In the genomic region with DNA sequence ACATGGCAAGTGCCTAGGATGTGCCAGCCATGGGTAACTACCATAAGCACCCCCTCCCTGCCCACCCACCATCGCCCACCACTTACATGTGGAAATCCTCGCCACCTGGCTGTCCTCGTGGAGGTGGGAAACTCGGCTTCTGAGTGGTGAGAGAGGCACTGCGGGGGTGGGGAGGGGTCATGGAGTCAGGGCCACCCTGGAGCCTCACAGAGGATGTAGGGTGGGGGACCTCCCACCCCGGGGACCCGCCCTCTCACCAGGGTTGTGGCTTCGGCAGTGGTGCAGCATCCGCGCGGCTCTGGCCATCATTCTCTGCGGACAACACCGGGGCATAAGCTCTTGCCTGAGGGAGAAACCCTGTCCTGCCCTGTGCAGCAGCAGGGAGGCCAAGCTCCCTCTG, we compare ENCODE assay signal across 19 cellular contexts. TPM values are rescaled to one million over a fixed set of nuclear protein-coding genes. Genes with fewer than 3 reads are reported as not detected.
DNase-seq lines count a peak whose midpoint lies in the region; ATAC-seq and TF ChIP-seq lines count a peak whose summit lies in the region.
"Had no signal": no experiment of that assay in that cellular context is flagged by ENCODE, and none has a peak within 500 bp of the region (broad histone marks: within the 10 kb centered on the region; RNA-seq: fewer than 3 reads in every experiment).

No MANE protein-coding gene starts in this region.

- TF ChIP-seq EP300 in gastroesophageal sphincter (IDR thresholded peaks at IDR 0.05) (no peak), upper lobe of left lung (IDR thresholded peaks at IDR 0.05) (no peak)

- no peak for DNase-seq in psoas muscle
- no peak for DNase-seq in upper lobe of left lung
- no peak for DNase-seq in HT-29 (ENCODE audit: low spot score)
- no peak for DNase-seq in activated T-cell treated with anti-CD3 and anti-CD28 coated beads, Interleukin-2, amount 50 U/mL, for 4 hours
- DNase-seq: activated CD4-positive, alpha-beta memory T cell treated with anti-CD3 and anti-CD28 coated beads for 36 hours; activated naive CD8-positive, alpha-beta T cell treated with anti-CD3 and anti-CD28 coated beads for 36 hours; BE2C; central memory CD4-positive, alpha-beta T cell; GF-D8; MM.1S; NCI-H1694 treated with DMSO at 0.1 percent for 48 hours; NCI-H345; T-helper 1 cell; WERI-Rb-1 had no signal

- TF ChIP-seq POLR2A in gastroesophageal sphincter (IDR thresholded peaks at IDR 0.05) (no peak), upper lobe of left lung (IDR thresholded peaks at IDR 0.05) (no peak)

- H3K27me3 ChIP-seq in gastroesophageal sphincter (no peaks in the 10 kb centered on the region), psoas muscle (ENCODE audit: insufficient read depth in 3 of 3, low read length in 2 of 3) (no peaks in the 10 kb centered on the region), upper lobe of left lung (no peaks in the 10 kb centered on the region)
- H3K27me3 ChIP-seq: BE2C had no signal

- 100% methylated on average over 1 of the region's 13 CpGs; no CpG with 5 or more reads in 1 of the 2 donors for whole genome bisulfite sequencing in gastroesophageal sphincter (ENCODE audit: low coverage in 1 of 2), 2 donors
- WGBS in psoas muscle, 3 donors = 71 to 74% (median 73%) methylated on average over 13 of the region's 13 CpGs
- WGBS in upper lobe of left lung, 2 donors = 86% methylated on average over 5 of the region's 13 CpGs; no CpG with 5 or more reads in 1 of the 2 donors

- H3K27me3 Mint-ChIP-seq in activated T-cell treated with anti-CD3 and anti-CD28 coated beads, Interleukin-2, amount 50 U/mL, for 4 hours (ENCODE audit: low read depth) = no peaks in the 10 kb centered on the region
- H3K27me3 Mint-ChIP-seq: activated CD4-positive, alpha-beta memory T cell treated with anti-CD3 and anti-CD28 coated beads for 36 hours; activated naive CD8-positive, alpha-beta T cell treated with anti-CD3 and anti-CD28 coated beads for 36 hours; stimulated activated naive CD8-positive, alpha-beta T cell treated with anti-CD3 and anti-CD28 coated beads, Interleukin-15, Interleukin-2, amounts not matched to agents 100 ng/mL and 50 ng/mL, for 24 hours had no signal

- no peak for ATAC-seq in gastroesophageal sphincter
- ATAC-seq in psoas muscle = no peak
- no peak for ATAC-seq in upper lobe of left lung (ENCODE audit: low FRiP score in 2 of 2)
- ATAC-seq in HG03135 (IDR thresholded peaks at IDR 0.05; ENCODE audit: unreplicated experiment) = no peak
- ATAC-seq in activated T-cell treated with anti-CD3 and anti-CD28 coated beads, Interleukin-2, amount 50 U/mL, for 4 hours = no peak

- H3K36me3 ChIP-seq in gastroesophageal sphincter = no peaks in the 10 kb centered on the region
- H3K36me3 ChIP-seq in psoas muscle (ENCODE audit: insufficient read depth in 1 of 2, low read depth in 1 of 2) = no peaks in the 10 kb centered on the region
- peaks cover 0 to 4% (median 2%) of the 10 kb centered on the region in 4 donors for H3K36me3 ChIP-seq in upper lobe of left lung
- H3K36me3 ChIP-seq: BE2C, WERI-Rb-1 had no signal

- H3K9me3 ChIP-seq in gastroesophageal sphincter = no peaks in the 10 kb centered on the region
- H3K9me3 ChIP-seq in psoas muscle = no peaks in the 10 kb centered on the region
- H3K9me3 ChIP-seq in upper lobe of left lung = no peaks in the 10 kb centered on the region
- H3K9me3 ChIP-seq: BE2C had no signal

- intact Hi-C loops in psoas muscle (cut with DNase I) = no loop called here

- H3K27ac ChIP-seq in angular gyrus (ENCODE audit: low read depth, low read length) (peak overlapping the region; percentile 94), gastroesophageal sphincter (peak overlapping the region; percentile 22 to 87 (median 82)), psoas muscle (peak overlapping the region; percentile 58), upper lobe of left lung (peak overlapping the region; percentile 53 to 76 (median 68))
- H3K27ac ChIP-seq: WERI-Rb-1 had no signal

- H3K36me3 Mint-ChIP-seq in activated T-cell treated with anti-CD3 and anti-CD28 coated beads, Interleukin-2, amount 50 U/mL, for 4 hours (ENCODE audit: insufficient read depth) = no peaks in the 10 kb centered on the region
- H3K36me3 Mint-ChIP-seq: activated CD4-positive, alpha-beta memory T cell treated with anti-CD3 and anti-CD28 coated beads for 36 hours; activated naive CD8-positive, alpha-beta T cell treated with anti-CD3 and anti-CD28 coated beads for 36 hours had no signal

- no peak overlapping the region for H3K4me3 Mint-ChIP-seq in activated T-cell treated with anti-CD3 and anti-CD28 coated beads, Interleukin-2, amount 50 U/mL, for 4 hours
- H3K4me3 Mint-ChIP-seq: activated CD4-positive, alpha-beta memory T cell treated with anti-CD3 and anti-CD28 coated beads for 36 hours; activated naive CD8-positive, alpha-beta T cell treated with anti-CD3 and anti-CD28 coated beads for 36 hours; stimulated activated naive CD8-positive, alpha-beta T cell treated with anti-CD3 and anti-CD28 coated beads, Interleukin-15, Interleukin-2, amounts not matched to agents 100 ng/mL and 50 ng/mL, for 24 hours had no signal

- peaks cover 24% of the 10 kb centered on the region for H3K4me1 Mint-ChIP-seq in activated T-cell treated with anti-CD3 and anti-CD28 coated beads, Interleukin-2, amount 50 U/mL, for 4 hours (ENCODE audit: low read depth)

- no peak for TF ChIP-seq CTCF in gastroesophageal sphincter (IDR thresholded peaks at IDR 0.05)
- no peak for TF ChIP-seq CTCF in psoas muscle (IDR thresholded peaks at IDR 0.05)
- no peak for TF ChIP-seq CTCF in upper lobe of left lung (IDR thresholded peaks at IDR 0.05)

- H3K4me1 ChIP-seq in gastroesophageal sphincter (peaks cover 13 to 82% (median 52%) of the 10 kb centered on the region in 3 donors), psoas muscle (peaks cover 39% of the 10 kb centered on the region), upper lobe of left lung (peaks cover 51 to 59% (median 55%) of the 10 kb centered on the region in 4 donors)

- H3K4me3 ChIP-seq in gastroesophageal sphincter = no peak overlapping the region
- no peak overlapping the region for H3K4me3 ChIP-seq in psoas muscle
- no peak overlapping the region for H3K4me3 ChIP-seq in upper lobe of left lung

- no peaks in the 10 kb centered on the region for H3K9me3 Mint-ChIP-seq in activated T-cell treated with anti-CD3 and anti-CD28 coated beads, Interleukin-2, amount 50 U/mL, for 4 hours
- H3K9me3 Mint-ChIP-seq: activated CD4-positive, alpha-beta memory T cell treated with anti-CD3 and anti-CD28 coated beads for 36 hours; activated naive CD8-positive, alpha-beta T cell treated with anti-CD3 and anti-CD28 coated beads for 36 hours; stimulated activated naive CD8-positive, alpha-beta T cell treated with anti-CD3 and anti-CD28 coated beads, Interleukin-15, Interleukin-2, amounts not matched to agents 100 ng/mL and 50 ng/mL, for 24 hours had no signal

RNA-seq across cellular contexts. Expression of a gene that starts 12.6 kb away (rescaled TPM):
- total RNA-seq in gastroesophageal sphincter (1 to 10 TPM in 2 of 4 donors, under 1 TPM in 2; 0.42 to 1.9 (median 0.75) TPM), psoas muscle (under 1 TPM in 2 of 4 donors, not detected in 2; 0.13 to 0.15 TPM), upper lobe of left lung (1 to 10 TPM in 2 of 6 donors, under 1 TPM in 2, not detected in 2; 0.14 to 2.1 (median 0.83) TPM)
- under 1 TPM in 2 of 3 donors, not detected in 1; 0.25 to 0.82 TPM for polyA plus RNA-seq in psoas muscle
- total RNA-seq in HT-29 (2014; rRNA removed; shearing (Covaris generic)) = not detected in 2 replicates
- under 1 TPM in 1 of 3 donors, not detected in 2; 0.14 TPM for total RNA-seq in activated T-cell treated with anti-CD3 and anti-CD28 coated beads, Interleukin-2, amount 50 U/mL, for 4 hours
- total RNA-seq: activated CD4-positive, alpha-beta memory T cell treated with anti-CD3 and anti-CD28 coated beads for 36 hours; left lobe of liver had no signal

RNA-seq across cellular contexts. Expression of a gene that starts 20.7 kb away (rescaled TPM):
- total RNA-seq in gastroesophageal sphincter = 10 to 100 TPM; 19.3 to 56.8 (median 25.5) TPM
- total RNA-seq in psoas muscle = 10 to 100 TPM in 2 of 4 donors, 1 to 10 TPM in 2; 5.1 to 28.8 (median 11.7) TPM
- polyA plus RNA-seq in psoas muscle = 10 to 100 TPM; 11.7 to 29.9 (median 15.0) TPM
- 10 to 100 TPM; 19.0 to 94.0 (median 52.1) TPM for total RNA-seq in upper lobe of left lung
- 38.2 and 44.1 TPM in 2 replicates for total RNA-seq in HT-29 (2014; rRNA removed; shearing (Covaris generic))
- 1 to 10 TPM in 1 of 3 donors, under 1 TPM in 2; 0.55 to 1.3 (median 0.66) TPM for total RNA-seq in activated T-cell treated with anti-CD3 and anti-CD28 coated beads, Interleukin-2, amount 50 U/mL, for 4 hours

RNA-seq across cellular contexts. Expression of a gene that starts 32.1 kb away (rescaled TPM):
- total RNA-seq in gastroesophageal sphincter (10 to 100 TPM; 17.0 to 20.0 (median 18.8) TPM), psoas muscle (10 to 100 TPM; 24.1 to 28.5 (median 27.4) TPM), upper lobe of left lung (10 to 100 TPM in 5 of 6 donors, 1 to 10 TPM in 1; 6.5 to 28.0 (median 16.4) TPM)
- polyA plus RNA-seq in psoas muscle = 10 to 100 TPM; 18.8 to 43.2 (median 20.9) TPM
- total RNA-seq in HT-29 (2014; rRNA removed; shearing (Covaris generic)) = 8.6 and 9.4 TPM in 2 replicates
- 10 to 100 TPM; 60.0 to 73.9 (median 61.2) TPM for total RNA-seq in activated T-cell treated with anti-CD3 and anti-CD28 coated beads, Interleukin-2, amount 50 U/mL, for 4 hours

RNA-seq across cellular contexts. Expression of a gene that starts 35.1 kb away (rescaled TPM):
- 10 to 100 TPM; 40.7 to 66.8 (median 53.3) TPM for total RNA-seq in gastroesophageal sphincter
- total RNA-seq in psoas muscle = 10 to 100 TPM; 21.8 to 28.7 (median 27.3) TPM
- 10 to 100 TPM; 12.7 to 23.5 (median 19.6) TPM for polyA plus RNA-seq in psoas muscle
- total RNA-seq in upper lobe of left lung = 10 to 100 TPM; 26.5 to 36.5 (median 33.9) TPM
- total RNA-seq in HT-29 (2014; rRNA removed; shearing (Covaris generic)) = 31.1 and 35.7 TPM in 2 replicates
- 1 to 10 TPM; 4.0 to 5.2 (median 5.0) TPM for total RNA-seq in activated T-cell treated with anti-CD3 and anti-CD28 coated beads, Interleukin-2, amount 50 U/mL, for 4 hours
